ENCODE assay signal across 14 cellular contexts in genomic region chr10:100817268-100817839, GRCh38.
A peak's percentile ranks its signal among the peaks of the same experiment; 100 is the strongest.
DNase-seq lines count a peak whose midpoint lies in the region; ATAC-seq and TF ChIP-seq lines count a peak whose summit lies in the region.
"Had no signal": no experiment of that assay in that cellular context is flagged by ENCODE, and none has a peak within 500 bp of the region (broad histone marks: within the 10 kb centered on the region; RNA-seq: fewer than 3 reads in every experiment).

No MANE protein-coding gene starts in this region.

- H3K4me2 ChIP-seq in DND-41 (ENCODE audit: insufficient read depth, low read length), result no peak overlapping the region

- DNase-seq in DND-41, result no peak
- DNase-seq in M059J (ENCODE audit: low read depth), result peak; percentile 5
- peak; percentile 5 for DNase-seq in glomerular visceral epithelial cell (ENCODE audit: extremely low spot score)
- no peak for DNase-seq in tibial artery
- DNase-seq in stimulated activated naive CD4-positive, alpha-beta T cell treated with Interleukin-2 at 50 U/mL for 16 hours (lab: John Stamatoyannopoulos, UW), result no peak
- DNase-seq in NCI-H1105 (lab: John Stamatoyannopoulos, UW), result no peak
- no peak for DNase-seq in HK-2 (ENCODE audit: unreplicated experiment)
- DNase-seq: activated CD8-positive, alpha-beta T cell treated with anti-CD3 and anti-CD28 coated beads, Interleukin-2, amount 10 ng/mL, durations not matched to agents 7 days and 5 days; activated naive CD4-positive, alpha-beta T cell; DMS79 treated with DMSO at 0.1 percent for 48 hours; NCI-H2029 treated with DMSO at 0.1 percent for 48 hours; testis had no signal

- H3K9me3 ChIP-seq in DND-41 (ENCODE audit: insufficient read depth, low read length, severe bottlenecking), result no peaks in the 10 kb centered on the region
- no peaks in the 10 kb centered on the region for H3K9me3 ChIP-seq in tibial artery
- H3K9me3 ChIP-seq: testis had no signal

- no peaks in the 10 kb centered on the region; the same call in 1 of the 2 replicates for H4K20me1 ChIP-seq in DND-41 (ENCODE audit: insufficient read depth, low read length)

- H3K27me3 ChIP-seq in DND-41 (ENCODE audit: insufficient read depth, low read length, poor library complexity) (peaks cover 28% of the 10 kb centered on the region), tibial artery (peaks cover 0 to 71% of the 10 kb centered on the region in 2 donors)
- H3K27me3 ChIP-seq: testis had no signal

- H3K4me1 ChIP-seq in DND-41 (ENCODE audit: insufficient read depth, low read length) (no peaks in the 10 kb centered on the region), tibial artery (no peaks in the 10 kb centered on the region)
- H3K4me1 ChIP-seq: parathyroid adenoma, testis had no signal

- no peak overlapping the region for H3K4me3 ChIP-seq in DND-41 (ENCODE audit: low read depth in 1 of 2, low read length in 2 of 2)
- no peak overlapping the region for H3K4me3 ChIP-seq in tibial artery
- H3K4me3 ChIP-seq: testis had no signal

- H3K27ac ChIP-seq in 22Rv1, result no peak overlapping the region
- H3K27ac ChIP-seq in DND-41 (ENCODE audit: low read length), result no peak overlapping the region
- H3K27ac ChIP-seq in tibial artery, result no peak overlapping the region
- H3K27ac ChIP-seq: parathyroid adenoma, testis had no signal

- intact Hi-C loops in tibial artery (cut with DNase I; ENCODE audit: low total_unique reads), result no loop called here

- H3K36me3 ChIP-seq in DND-41 (ENCODE audit: insufficient read depth, low read length), result no peaks in the 10 kb centered on the region
- H3K36me3 ChIP-seq in tibial artery, result no peaks in the 10 kb centered on the region

- no peak for ATAC-seq in DND-41 (ENCODE audit: insufficient read depth, low read depth)
- ATAC-seq: activated CD8-positive, alpha-beta T cell treated with anti-CD3 and anti-CD28 coated beads, Interleukin-2, amount 10 ng/mL, durations not matched to agents 7 days and 5 days had no signal

- H3K9ac ChIP-seq in DND-41 (ENCODE audit: low read depth, low read length), result no peak overlapping the region
- H3K9ac ChIP-seq: parathyroid adenoma had no signal

- TF ChIP-seq CTCF in 22Rv1 (IDR thresholded peaks at IDR 0.05) (peak; percentile 30; the same call in 1 of the 2 replicates), DND-41 (IDR thresholded peaks at IDR 0.05; ENCODE audit: borderline replicate concordance, extremely low read depth, low read length, poor library complexity, severe bottlenecking) (peak; percentile 37), tibial artery (IDR thresholded peaks at IDR 0.05) (no peak)

- H2AFZ ChIP-seq in DND-41 (ENCODE audit: low read depth, low read length), result no peak overlapping the region
- H2AFZ ChIP-seq: parathyroid adenoma had no signal

- H3K79me2 ChIP-seq in DND-41 (ENCODE audit: insufficient read depth, low read length), result no peaks in the 10 kb centered on the region
- H3K79me2 ChIP-seq: parathyroid adenoma had no signal

Comparison
In these comparisons a context has a peak if more than half of its experiments do, and no peak if none do; other contexts are left out.
1. CTCF ChIP-seq: peak in 22Rv1 (single experiment) and DND-41 (single experiment); none in tibial artery (0 of 2).
2. DNase-seq: peak in M059J (single experiment) and glomerular visceral epithelial cell (single experiment); none in DND-41 (single experiment), tibial artery (0 of 2), stimulated activated naive CD4-positive, alpha-beta T cell treated with Interleukin-2 at 50 U/mL for 16 hours (single experiment), NCI-H1105 (single experiment) and HK-2 (single experiment).